ENCODE assay signal across 8 cellular contexts in genomic region chr3:151085889-151086483, GRCh38. TPM values are rescaled to one million over a fixed set of nuclear protein-coding genes. Genes with fewer than 3 reads are reported as not detected.
A peak's percentile ranks its signal among the peaks of the same experiment; 100 is the strongest.
DNase-seq lines count a peak whose midpoint lies in the region; ATAC-seq and TF ChIP-seq lines count a peak whose summit lies in the region.

No MANE protein-coding gene starts in this region.

- no peak overlapping the region for H3K27ac Mint-ChIP-seq in activated naive CD4-positive, alpha-beta T cell treated with anti-CD3 and anti-CD28 coated beads, Interleukin-2, amount 50 U/mL, for 72 hours

- peak overlapping the region; percentile 58 to 68 for H3K4me3 ChIP-seq in right atrium auricular region

- intact Hi-C loops in sciatic nerve (cut with DNase I), result no loop called here

- H3K27ac ChIP-seq in right atrium auricular region, result peak overlapping the region in 1 of 2 donors; percentile 22

- ATAC-seq in GM21723 (IDR thresholded peaks at IDR 0.05; ENCODE audit: unreplicated experiment) (peak; percentile 32), sciatic nerve (peak; percentile 24)
- ATAC-seq in activated naive CD4-positive, alpha-beta T cell treated with anti-CD3 and anti-CD28 coated beads, Interleukin-2, amount 50 U/mL, for 72 hours, result peak; percentile 34 to 35

- peaks cover 0 to 17% of the 10 kb centered on the region in 2 donors for H3K4me1 ChIP-seq in right atrium auricular region

- no peaks in the 10 kb centered on the region for H3K9me3 Mint-ChIP-seq in activated naive CD4-positive, alpha-beta T cell treated with anti-CD3 and anti-CD28 coated beads, Interleukin-2, amount 50 U/mL, for 72 hours

- no peaks in the 10 kb centered on the region for H3K9me3 ChIP-seq in right atrium auricular region

- no peaks in the 10 kb centered on the region for H3K36me3 ChIP-seq in right atrium auricular region

- peak; percentile 64 for DNase-seq in Daoy (ENCODE audit: low read depth)
- peak; percentile 52 for DNase-seq in NAMALWA (ENCODE audit: low spot score)
- DNase-seq in activated naive CD4-positive, alpha-beta T cell treated with anti-CD3 and anti-CD28 coated beads, Interleukin-2, amount 50 U/mL, for 72 hours (ENCODE audit: low spot score in 2 of 2), result peak in 1 of 2 donors; percentile 26
- no peak for DNase-seq in right atrium auricular region (ENCODE audit: low spot score)
- DNase-seq in sciatic nerve (ENCODE audit: low spot score), result peak; percentile 61
- DNase-seq in NCI-H226, result no peak
- no peak for DNase-seq in NOMO-1 (lab: John Stamatoyannopoulos, UW; ENCODE audit: unreplicated experiment in 2 of 2)

- H3K27me3 ChIP-seq in right atrium auricular region, result no peaks in the 10 kb centered on the region

- peaks cover 0 to 5% of the 10 kb centered on the region in 2 donors for H3K36me3 Mint-ChIP-seq in activated naive CD4-positive, alpha-beta T cell treated with anti-CD3 and anti-CD28 coated beads, Interleukin-2, amount 50 U/mL, for 72 hours

- TF ChIP-seq CTCF in right atrium auricular region (IDR thresholded peaks at IDR 0.05), result no peak

RNA-seq across cellular contexts. Expression of gene MED12L, which starts 0.5 kb away (rescaled TPM):
- total RNA-seq in Daoy (2014; rRNA removed; shearing (Covaris generic)), result 1.8 and 2.7 TPM in 2 replicates
- 1 to 10 TPM; 1.5 to 6.9 TPM for total RNA-seq in activated naive CD4-positive, alpha-beta T cell treated with anti-CD3 and anti-CD28 coated beads, Interleukin-2, amount 50 U/mL, for 72 hours
- under 1 TPM; 0.07 to 0.35 TPM for total RNA-seq in right atrium auricular region
- 4.8 TPM for total RNA-seq in sciatic nerve

Comparison
In these comparisons a context has a peak if more than half of its experiments do, and no peak if none do; other contexts are left out.
1. DNase-seq: peak in Daoy (single experiment), NAMALWA (single experiment) and sciatic nerve (single experiment); none in right atrium auricular region (single experiment), NCI-H226 (single experiment) and NOMO-1 (0 of 2).
2. Peak in every context shown above with its lines, with median percentiles within 50 percentile points of each other: ATAC-seq.